ENCODE assay signal across 8 cellular contexts in genomic region chr4:68349361-68350360, GRCh38. TPM values are rescaled to one million over a fixed set of nuclear protein-coding genes. Genes with fewer than 3 reads are reported as not detected.
DNase-seq lines count a peak whose midpoint lies in the region; ATAC-seq and TF ChIP-seq lines count a peak whose summit lies in the region.

YTHDC1 (minus strand) TSS chr4:68350090; CDS start chr4:68349753, 337 bp downstream.

- H3K36me3 ChIP-seq in PC-9 (ENCODE audit: low read depth), result no peaks in the 10 kb centered on the region

- H3K4me1 ChIP-seq in PC-9 (replicated peaks; ENCODE audit: insufficient read depth), result peaks cover 23% of the 10 kb centered on the region

- CTCF ChIA-PET in PC-9 (lab: Charles Lee), result no interaction called here

- H4K20me1 ChIP-seq in PC-9 (ENCODE audit: insufficient read depth), result peaks cover 25% of the 10 kb centered on the region

- H3K4me3 ChIP-seq in Jurkat, Clone E6-1 (ENCODE audit: low read length), result peak within 1 kb of the TSS; percentile 92
- H3K4me3 ChIP-seq in PC-9 (peak within 1 kb of the TSS; percentile 86), epithelial cell of proximal tubule (ENCODE audit: low read depth, low read length) (peak within 1 kb of the TSS; percentile 91)

- peak within 1 kb of the TSS; percentile 82 for H2AFZ ChIP-seq in PC-9

- peak; percentile 95 for ATAC-seq in GM21619 (IDR thresholded peaks at IDR 0.05; ENCODE audit: unreplicated experiment)

- no TSS peak for BruUV-seq in PC-9 (replicated peaks; lab: Mats Ljungman, UMichigan)

- intact Hi-C loops in PC-9 (cut with micrococcal nuclease; ENCODE audit: unreplicated experiment), result loop anchor here (1.0 to 2.0 kb wide), 3 partner anchors 12 to 27 kb away; no protein-coding TSS in a partner anchor

- DNase-seq in DMS153 treated with DMSO at 0.1 percent for 48 hours (lab: John Stamatoyannopoulos, UW; ENCODE audit: unreplicated experiment), result peak; percentile 89
- DNase-seq in Jurkat, Clone E6-1 (ENCODE audit: low read depth, low spot score), result peak; percentile 92
- peak; percentile 87 to 88 for DNase-seq in PC-9
- peak; percentile 95 for DNase-seq in activated T-cell treated with anti-CD3 and anti-CD28 coated beads, Interleukin-2, amount 50 U/mL, for 1 hour
- DNase-seq in epithelial cell of proximal tubule (ENCODE audit: low read depth), result no peak
- DNase-seq in mucosa of gallbladder (ENCODE audit: low spot score), result peak; percentile 97
- peak; percentile 90 for DNase-seq in stimulated activated CD8-positive, alpha-beta memory T cell treated with anti-CD3 and anti-CD28 coated beads, Interleukin-4, amount 100 ng/mL, for 4 hours (ENCODE audit: low read depth in 2 of 2, low spot score in 1 of 2)

- POLR2A ChIA-PET in PC-9 (lab: Charles Lee; ENCODE audit: unreplicated experiment), result no interaction called here

- H3K27me3 ChIP-seq in PC-9 (ENCODE audit: insufficient read depth, low read depth), result no peaks in the 10 kb centered on the region

- H3K4me2 ChIP-seq in PC-9, result peak within 1 kb of the TSS; percentile 87

- H3K27ac ChIP-seq in PC-9, result peak within 1 kb of the TSS; percentile 89

- peaks cover 52% of the 10 kb centered on the region for H3K79me2 ChIP-seq in PC-9 (ENCODE audit: low read depth)

- H3K9me2 ChIP-seq in PC-9 (ENCODE audit: insufficient read depth), result no peaks in the 10 kb centered on the region

- H3F3A ChIP-seq in PC-9 (ENCODE audit: insufficient read depth, low read depth), result 0 out of 2 replicates have a peak, but pooled peaks cover 12% of the 10 kb centered on the region

- H3K9me3 ChIP-seq in PC-9 (ENCODE audit: insufficient read depth, low read depth), result no peaks in the 10 kb centered on the region

- no peak for TF ChIP-seq CTCF in PC-9 (conservative IDR thresholded peaks at IDR 0.05)
- TF ChIP-seq CTCF in epithelial cell of proximal tubule (conservative IDR thresholded peaks at IDR 0.05; ENCODE audit: low read depth, low read length), result no peak

RNA-seq across cellular contexts. Expression of gene YTHDC1, which starts in this region (rescaled TPM):
- 52.1 TPM for polyA plus RNA-seq in Jurkat, Clone E6-1 (2012; ENCODE audit: insufficient read depth, insufficient read length)
- total RNA-seq in PC-9 (2021) (64.1 and 83.6 TPM in 2 replicates), epithelial cell of proximal tubule (34.8 and 55.0 TPM in 2 replicates), mucosa of gallbladder (75.2 TPM)
